In genomic region chr7:151808296-151809155, GRCh38 we compare ENCODE assay signal across 1 cellular context.
A peak's percentile ranks its signal among the peaks of the same experiment; 100 is the strongest.
TF ChIP-seq lines count a peak whose summit lies in the region.

No MANE protein-coding gene starts in this region.

TF ChIP-seq in HepG2, 621 proteins besides CTCF, POLR2A, EP300 and RAD21 (continued from another document and continues in another):
- TF ChIP-seq MYC (CRISPR knock-in tag; IDR thresholded peaks at IDR 0.05; ENCODE audit: borderline replicate concordance) (peak; percentile 42; the same call in 1 of the 2 replicates), ZNF784 (CRISPR knock-in tag; IDR thresholded peaks at IDR 0.05; ENCODE audit: borderline replicate concordance) (no peak), ZNF598 (CRISPR knock-in tag; IDR thresholded peaks at IDR 0.05; ENCODE audit: borderline replicate concordance) (no peak), ZNF569 (CRISPR knock-in tag; IDR thresholded peaks at IDR 0.05; ENCODE audit: borderline replicate concordance) (no peak), ZNF331 (CRISPR knock-in tag; IDR thresholded peaks at IDR 0.05) (peak; percentile 44; the same call in 1 of the 2 replicates), CSRNP1 (CRISPR knock-in tag; IDR thresholded peaks at IDR 0.05) (no peak), GMEB1 (CRISPR knock-in tag; IDR thresholded peaks at IDR 0.05; ENCODE audit: borderline replicate concordance) (no peak), HOXA3 (CRISPR knock-in tag; IDR thresholded peaks at IDR 0.05) (peak; percentile 42), MAFK (conservative IDR thresholded peaks at IDR 0.05 in 1 of 2, IDR thresholded peaks at IDR 0.05 in 1 of 2; ENCODE audit: low read length in 2 of 2) (peak; percentile 82 to 92), SP1 (IDR thresholded peaks at IDR 0.05) (no peak), SP1 (CRISPR knock-in tag; IDR thresholded peaks at IDR 0.05) (no peak), RFXAP (CRISPR knock-in tag; IDR thresholded peaks at IDR 0.05; ENCODE audit: borderline replicate concordance) (no peak), ZBED4 (CRISPR knock-in tag; IDR thresholded peaks at IDR 0.05; ENCODE audit: borderline replicate concordance) (no peak), SOX5 (CRISPR knock-in tag; IDR thresholded peaks at IDR 0.05; ENCODE audit: borderline replicate concordance) (no peak), ZNF777 (CRISPR knock-in tag; IDR thresholded peaks at IDR 0.05) (no peak), ATRX (CRISPR knock-in tag; IDR thresholded peaks at IDR 0.05; ENCODE audit: borderline replicate concordance) (no peak), SRF (IDR thresholded peaks at IDR 0.05; ENCODE audit: low read depth, low read length) (no peak), ZNF468 (CRISPR knock-in tag; IDR thresholded peaks at IDR 0.05) (no peak), TAF15 (IDR thresholded peaks at IDR 0.05; ENCODE audit: low read depth, low read length, poor library complexity, severe bottlenecking) (no peak), NAIF1 (CRISPR knock-in tag; IDR thresholded peaks at IDR 0.05; ENCODE audit: borderline replicate concordance) (no peak), BORCS8-MEF2B (CRISPR knock-in tag; IDR thresholded peaks at IDR 0.05) (no peak), NFYC (CRISPR knock-in tag; IDR thresholded peaks at IDR 0.05) (no peak), PRDM10 (CRISPR knock-in tag; IDR thresholded peaks at IDR 0.05; ENCODE audit: low read depth) (no peak), ZNF276 (CRISPR knock-in tag; IDR thresholded peaks at IDR 0.05; ENCODE audit: low read depth) (no peak), SALL1 (CRISPR knock-in tag; IDR thresholded peaks at IDR 0.05) (0 out of 2 replicates have a peak, but pooled peaks have one; percentile 40), ZNF101 (CRISPR knock-in tag; IDR thresholded peaks at IDR 0.05; ENCODE audit: borderline replicate concordance, low read depth) (no peak), DDIT3 (CRISPR knock-in tag; IDR thresholded peaks at IDR 0.05) (no peak), ZNF781 (CRISPR knock-in tag; IDR thresholded peaks at IDR 0.05; ENCODE audit: borderline replicate concordance, not compliant biosample characterization) (no peak), E2F5 (CRISPR knock-in tag; conservative IDR thresholded peaks at IDR 0.05) (no peak), ZBTB26 (CRISPR knock-in tag; IDR thresholded peaks at IDR 0.05; ENCODE audit: borderline replicate concordance) (no peak), ARID4A (CRISPR knock-in tag; IDR thresholded peaks at IDR 0.05; ENCODE audit: borderline replicate concordance) (no peak), ZNF674 (CRISPR knock-in tag; IDR thresholded peaks at IDR 0.05; ENCODE audit: low read depth) (no peak), ZNF224 (CRISPR knock-in tag; IDR thresholded peaks at IDR 0.05) (no peak), DPF2 (CRISPR knock-in tag; IDR thresholded peaks at IDR 0.05; ENCODE audit: borderline replicate concordance, low read depth) (no peak), HNRNPK (IDR thresholded peaks at IDR 0.05; ENCODE audit: low read depth, low read length, poor library complexity, severe bottlenecking) (no peak), ASH2L (IDR thresholded peaks at IDR 0.05; ENCODE audit: insufficient read length, low read depth, low read length) (peak; percentile 38)
